In the genomic region with DNA sequence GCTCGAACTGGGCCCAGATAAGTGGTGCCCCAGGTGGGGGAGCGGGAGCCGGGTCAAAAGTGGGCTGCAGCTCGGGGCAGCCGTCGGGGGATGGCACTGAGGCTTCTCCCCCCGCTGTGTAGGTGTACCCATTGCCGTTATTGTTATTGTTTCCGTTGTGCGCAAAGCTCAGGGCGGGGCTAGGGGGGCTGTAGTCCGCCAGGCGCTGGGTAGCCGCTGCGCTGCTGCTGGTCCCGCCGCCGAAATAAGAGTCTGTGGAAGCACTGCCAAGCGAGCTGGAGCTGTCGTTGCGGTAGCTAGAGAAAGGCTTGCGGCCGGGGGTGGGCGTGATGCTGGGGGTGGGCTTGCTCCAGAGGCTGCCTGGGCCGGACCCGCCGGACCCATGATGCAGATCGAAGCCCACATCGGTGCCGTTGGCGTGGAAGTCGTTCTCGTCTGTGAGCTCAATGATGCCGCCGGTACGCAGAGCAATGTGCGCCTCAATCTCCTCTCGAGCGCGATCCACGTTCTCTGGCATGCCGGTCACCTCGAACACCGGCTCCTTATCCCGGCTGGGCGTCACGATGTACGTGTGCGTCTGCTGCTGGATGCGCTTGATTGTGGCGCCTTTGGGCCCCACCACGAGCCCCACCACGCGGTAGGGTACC, we compare ENCODE assay signal across 9 cellular contexts. TPM values are rescaled to one million over a fixed set of nuclear protein-coding genes. Genes with fewer than 3 reads are reported as not detected.
DNase-seq lines count a peak whose midpoint lies in the region; ATAC-seq lines count a peak whose summit lies in the region.
"Had no signal": no experiment of that assay in that cellular context is flagged by ENCODE, and none has a peak within 500 bp of the region (broad histone marks: within the 10 kb centered on the region; RNA-seq: fewer than 3 reads in every experiment).

No MANE protein-coding gene starts in this region.

- WGBS in aorta, 2 donors = 14 to 23% methylated on average over 54 of the region's 54 CpGs

- H3K9me3 ChIP-seq in mononuclear cell (ENCODE audit: low read depth, low read length) = no peaks in the 10 kb centered on the region
- H3K9me3 ChIP-seq in aorta (ENCODE audit: control insufficient read depth, low read length) = no peaks in the 10 kb centered on the region

- ATAC-seq in stimulated activated naive CD8-positive, alpha-beta T cell treated with anti-CD3 and anti-CD28 coated beads, Interleukin-15, Interleukin-2, amounts not matched to agents 100 U/mL and 50 U/mL, for 24 hours = no peak
- ATAC-seq in aorta (ENCODE audit: low FRiP score) (no peak), HG03045 (IDR thresholded peaks at IDR 0.05; ENCODE audit: unreplicated experiment) (no peak), GM21390 (IDR thresholded peaks at IDR 0.05; ENCODE audit: unreplicated experiment) (no peak)

- no peak overlapping the region for H3K27ac ChIP-seq in aorta (ENCODE audit: low read depth in 1 of 2, low read length in 2 of 2)

- H3K4me3 Mint-ChIP-seq in stimulated activated naive CD8-positive, alpha-beta T cell treated with anti-CD3 and anti-CD28 coated beads, Interleukin-15, Interleukin-2, amounts not matched to agents 100 ng/mL and 50 ng/mL, for 24 hours = peak overlapping the region; percentile 77

- no peaks in the 10 kb centered on the region for H3K9me3 Mint-ChIP-seq in stimulated activated naive CD8-positive, alpha-beta T cell treated with anti-CD3 and anti-CD28 coated beads, Interleukin-15, Interleukin-2, amounts not matched to agents 100 ng/mL and 50 ng/mL, for 24 hours

- H3K4me1 ChIP-seq in mononuclear cell (ENCODE audit: insufficient read depth, low read length) (peaks cover 24% of the 10 kb centered on the region), aorta (ENCODE audit: control insufficient read depth in 1 of 2, insufficient read depth in 2 of 2, low read length in 2 of 2) (no peaks in the 10 kb centered on the region)

- peaks cover 15% of the 10 kb centered on the region for H3K4me1 Mint-ChIP-seq in stimulated activated naive CD8-positive, alpha-beta T cell treated with anti-CD3 and anti-CD28 coated beads, Interleukin-15, Interleukin-2, amounts not matched to agents 100 ng/mL and 50 ng/mL, for 24 hours (ENCODE audit: low read depth)

- intact Hi-C loops in aorta (cut with DNase I) = no loop called here

- no peak for DNase-seq in stimulated activated naive CD8-positive, alpha-beta T cell treated with anti-CD3 and anti-CD28 coated beads, Interleukin-15, Interleukin-2, amounts not matched to agents 100 U/mL and 50 U/mL, for 24 hours
- DNase-seq in cerebellum (ENCODE audit: low spot score) (peak; percentile 7), aorta (peak; percentile 44 to 75)
- no peak for DNase-seq in activated effector memory CD4-positive, alpha-beta T cell treated with Interleukin-2 at 50 U/mL for 16 hours
- DNase-seq: NCI-H1092 had no signal

- peaks cover 3% of the 10 kb centered on the region for H3K36me3 Mint-ChIP-seq in stimulated activated naive CD8-positive, alpha-beta T cell treated with anti-CD3 and anti-CD28 coated beads, Interleukin-15, Interleukin-2, amounts not matched to agents 100 ng/mL and 50 ng/mL, for 24 hours (ENCODE audit: low read depth)

- H3K27me3 ChIP-seq in mononuclear cell (ENCODE audit: insufficient read depth, low read length) (peaks cover 15% of the 10 kb centered on the region), aorta (ENCODE audit: control insufficient read depth in 1 of 2, insufficient read depth in 2 of 2, low read length in 1 of 2) (no peaks in the 10 kb centered on the region)

- H3K4me3 ChIP-seq in mononuclear cell (ENCODE audit: low read length) = peak overlapping the region; percentile 42
- no peak overlapping the region for H3K4me3 ChIP-seq in aorta (ENCODE audit: low read length in 2 of 2)

- H3K36me3 ChIP-seq in aorta (ENCODE audit: control insufficient read depth in 1 of 2, insufficient read depth in 2 of 2, low read length in 1 of 2) = no peaks in the 10 kb centered on the region

- H3K27me3 Mint-ChIP-seq in stimulated activated naive CD8-positive, alpha-beta T cell treated with anti-CD3 and anti-CD28 coated beads, Interleukin-15, Interleukin-2, amounts not matched to agents 100 ng/mL and 50 ng/mL, for 24 hours = peaks cover 19% of the 10 kb centered on the region

- no peak overlapping the region for H3K27ac Mint-ChIP-seq in stimulated activated naive CD8-positive, alpha-beta T cell treated with anti-CD3 and anti-CD28 coated beads, Interleukin-15, Interleukin-2, amounts not matched to agents 100 ng/mL and 50 ng/mL, for 24 hours

RNA-seq across cellular contexts. Expression of a gene that starts 2.0 kb away (rescaled TPM):
- total RNA-seq in cerebellum (39.9 TPM), mononuclear cell (1.3 TPM), aorta (1 to 10 TPM; 1.2 to 2.9 TPM)
- polyA plus RNA-seq in aorta = 1 to 10 TPM; 1.3 to 1.7 TPM

Comparison
In these comparisons a context has a peak if more than half of its experiments do, and no peak if none do; other contexts are left out.
1. DNase-seq: peak in cerebellum (single experiment) and aorta (2 of 2); none in stimulated activated naive CD8-positive, alpha-beta T cell treated with anti-CD3 and anti-CD28 coated beads, Interleukin-15, Interleukin-2, amounts not matched to agents 100 U/mL and 50 U/mL, for 24 hours (single experiment) and activated effector memory CD4-positive, alpha-beta T cell treated with Interleukin-2 at 50 U/mL for 16 hours (single experiment).
2. RNA of a gene that starts 2.0 kb away (total RNA-seq): 39.9 TPM in cerebellum (single experiment); 1.2 to 2.9 TPM in aorta and 1.3 TPM in mononuclear cell (single experiment); every median in the first group is over 10 times any median in the second.